Comparison of ENCODE assay signal across 9 cellular contexts in genomic region chr9:72476617-72477375, GRCh38. TPM values are rescaled to one million over a fixed set of nuclear protein-coding genes. Genes with fewer than 3 reads are reported as not detected.
A peak's percentile ranks its signal among the peaks of the same experiment; 100 is the strongest.
DNase-seq lines count a peak whose midpoint lies in the region; ATAC-seq and TF ChIP-seq lines count a peak whose summit lies in the region.
"Had no signal": no experiment of that assay in that cellular context is flagged by ENCODE, and none has a peak within 500 bp of the region (broad histone marks: within the 10 kb centered on the region; RNA-seq: fewer than 3 reads in every experiment).

No MANE protein-coding gene starts in this region.

- intact Hi-C loops in MCF 10A (cut with micrococcal nuclease) (loop anchor here (1.0 to 5.0 kb wide), 3 partner anchors 66 to 111 kb away; partner anchors contain the start of gene ZFAND5), A673 (cut with micrococcal nuclease; ENCODE audit: unreplicated experiment) (no loop called here), OCI-LY7 (cut with micrococcal nuclease; ENCODE audit: unreplicated experiment) (no loop called here)

- H3K9me3 ChIP-seq in RWPE2 (ENCODE audit: severe bottlenecking) (no peaks in the 10 kb centered on the region), A673 (ENCODE audit: low read depth, low read length, poor library complexity, severe bottlenecking) (no peaks in the 10 kb centered on the region), OCI-LY7 (ENCODE audit: low read length) (no peaks in the 10 kb centered on the region)
- H3K9me3 ChIP-seq: breast epithelium had no signal

- peaks cover 20% of the 10 kb centered on the region for H3K4me1 Mint-ChIP-seq in MCF 10A (ENCODE audit: insufficient read depth, unreplicated experiment)

- H3K4me1 ChIP-seq in RWPE2 (ENCODE audit: insufficient read depth, poor library complexity, severe bottlenecking) (peaks cover 35% of the 10 kb centered on the region), A673 (ENCODE audit: insufficient read depth, low read length, poor library complexity, severe bottlenecking) (no peaks in the 10 kb centered on the region), OCI-LY7 (ENCODE audit: insufficient read depth, low read length, poor library complexity, severe bottlenecking) (no peaks in the 10 kb centered on the region)

- H3K4me3 ChIP-seq in RWPE2 (ENCODE audit: severe bottlenecking) (no peak overlapping the region), A673 (ENCODE audit: low read depth, low read length, poor library complexity, severe bottlenecking) (no peak overlapping the region), OCI-LY7 (ENCODE audit: low read depth, low read length, poor library complexity, severe bottlenecking) (no peak overlapping the region)
- H3K4me3 ChIP-seq: breast epithelium had no signal

- TF ChIP-seq CTCF in RWPE2 (IDR thresholded peaks at IDR 0.05; ENCODE audit: poor library complexity, severe bottlenecking) = no peak
- TF ChIP-seq CTCF in MCF 10A (IDR thresholded peaks at IDR 0.05; ENCODE audit: unreplicated experiment) = no peak
- no peak for TF ChIP-seq CTCF in GM10248 (IDR thresholded peaks at IDR 0.05; ENCODE audit: control extremely low read depth, extremely low read depth, low read depth, missing control alignments)
- TF ChIP-seq CTCF in A673 (conservative IDR thresholded peaks at IDR 0.05; ENCODE audit: low read depth, low read length) = no peak
- no peak for TF ChIP-seq CTCF in OCI-LY7 (conservative IDR thresholded peaks at IDR 0.05; ENCODE audit: low read length)

- H3K4me3 Mint-ChIP-seq in MCF 10A (ENCODE audit: unreplicated experiment) = no peak overlapping the region

- POLR2A ChIA-PET in MCF 10A (lab: Yijun Ruan, JAX) (interaction anchor here (0.6 to 6.2 kb wide), 18 partner anchors 11 to 184 kb away, joined by 3 to 72 read pairs (median 6); partner anchors contain the start of gene ZFAND5), GM10248 (lab: Yijun Ruan, JAX) (no interaction called here), A673 (lab: Charles Lee; ENCODE audit: low non-redundant PET) (no interaction called here), OCI-LY7 (lab: Charles Lee) (no interaction called here)

- H2AFZ ChIP-seq in OCI-LY7 (ENCODE audit: low read length) = no peak overlapping the region

- H3K27ac Mint-ChIP-seq in MCF 10A (ENCODE audit: low read depth, unreplicated experiment) = peak overlapping the region; percentile 95

- H4K20me1 ChIP-seq in OCI-LY7 (ENCODE audit: insufficient read depth, low read length) = no peaks in the 10 kb centered on the region

- H3K36me3 ChIP-seq in RWPE2 (ENCODE audit: low read depth) (no peaks in the 10 kb centered on the region), A673 (ENCODE audit: insufficient read depth, low read length, poor library complexity, severe bottlenecking) (no peaks in the 10 kb centered on the region), OCI-LY7 (ENCODE audit: insufficient read depth, low read length) (no peaks in the 10 kb centered on the region)
- H3K36me3 ChIP-seq: breast epithelium had no signal

- ATAC-seq in RWPE2 (ENCODE audit: low read depth) = peak; percentile 96

- DNase-seq in ELR (ENCODE audit: low read depth) (peak; percentile 96), RWPE2 (ENCODE audit: low spot score) (peak; percentile 95), MCF 10A (ENCODE audit: unreplicated experiment) (peak; percentile 96), GM10248 (ENCODE audit: extremely low spot score) (no peak), A673 (ENCODE audit: low spot score) (no peak), cortex of kidney (lab: John Stamatoyannopoulos, UW) (no peak), OCI-LY7 (ENCODE audit: low spot score) (no peak)
- peak; percentile 8 to 24 (median 18) for DNase-seq in stimulated activated CD4-positive, alpha-beta T cell treated with anti-CD3 and anti-CD28 coated beads, Interleukin-12 subunit alpha, Interleukin-12 subunit beta, amount 100 ng/mL, for 48 hours (ENCODE audit: low read depth in 2 of 3, low spot score in 1 of 3)

- H3K79me2 ChIP-seq in OCI-LY7 (ENCODE audit: insufficient read depth, low read depth, low read length) = no peaks in the 10 kb centered on the region

- no peaks in the 10 kb centered on the region for H3K9me3 Mint-ChIP-seq in MCF 10A (ENCODE audit: unreplicated experiment)

- H3K27me3 ChIP-seq in RWPE2 (ENCODE audit: insufficient read depth, poor library complexity, severe bottlenecking) (no peaks in the 10 kb centered on the region), A673 (replicated peaks; ENCODE audit: insufficient read depth, low read depth, low read length, poor library complexity) (no peaks in the 10 kb centered on the region)
- H3K27me3 ChIP-seq: breast epithelium had no signal

- BruUV-seq in MCF 10A (replicated peaks; lab: Mats Ljungman, UMichigan) (no TSS peak), A673 (replicated peaks; lab: Mats Ljungman, UMichigan) (no TSS peak), OCI-LY7 (replicated peaks; lab: Mats Ljungman, UMichigan) (no TSS peak)

- H3K27ac ChIP-seq in RWPE2 (ENCODE audit: poor library complexity, severe bottlenecking) (peak overlapping the region; percentile 90), A673 (ENCODE audit: low read depth, low read length, poor library complexity, severe bottlenecking) (no peak overlapping the region), OCI-LY7 (ENCODE audit: low read depth, low read length, poor library complexity, severe bottlenecking) (no peak overlapping the region)

- H3K4me2 ChIP-seq in OCI-LY7 (ENCODE audit: low read length) = no peak overlapping the region

- H3K27me3 Mint-ChIP-seq in MCF 10A (ENCODE audit: insufficient read depth, unreplicated experiment) = no peaks in the 10 kb centered on the region

- CTCF ChIA-PET in MCF 10A (lab: Yijun Ruan, JAX) (interaction anchor here (0.7 to 1.1 kb wide), 2 partner anchors 43 to 115 kb away, joined by 3 to 4 read pairs; no protein-coding TSS in a partner anchor), GM10248 (lab: Yijun Ruan, JAX) (interaction anchor here (1.5 kb wide), 1 partner anchor 11 kb away, joined by 4 read pairs; no protein-coding TSS in a partner anchor), A673 (lab: Charles Lee) (no interaction called here), OCI-LY7 (lab: Charles Lee; ENCODE audit: unreplicated experiment) (no interaction called here)

- H3K36me3 Mint-ChIP-seq in MCF 10A (ENCODE audit: insufficient read depth, unreplicated experiment) = no peaks in the 10 kb centered on the region

- no peaks in the 10 kb centered on the region for H3K9me2 ChIP-seq in OCI-LY7 (ENCODE audit: insufficient read depth, low read length)

RNA-seq across cellular contexts. Expression of gene TMC1, which starts 44.6 kb away (rescaled TPM):
- total RNA-seq in MCF 10A (2022) (not detected in 2 replicates), A673 (2021) (0.61 and 0.75 TPM in 2 replicates), OCI-LY7 (2022) (not detected in 2 replicates)
- not detected in 2 replicates for total RNA-seq in OCI-LY7 (2014; rRNA removed; shearing (Covaris generic))

Comparison
In these comparisons a context has a peak if more than half of its experiments do, and no peak if none do; other contexts are left out.
1. DNase-seq: peak in ELR (single experiment), RWPE2 (single experiment), MCF 10A (single experiment) and stimulated activated CD4-positive, alpha-beta T cell treated with anti-CD3 and anti-CD28 coated beads, Interleukin-12 subunit alpha, Interleukin-12 subunit beta, amount 100 ng/mL, for 48 hours (3 of 3); none in GM10248 (single experiment), A673 (single experiment), cortex of kidney (single experiment) and OCI-LY7 (single experiment).
2. CTCF ChIA-PET loops: an anchor here in MCF 10A (0.7 to 1.1 kb wide) and GM10248 (1.5 kb wide); none called in A673 and OCI-LY7.